ENCODE assay signal across 1 cellular context in genomic region chr13:51823861-51824260, GRCh38.
TF ChIP-seq lines count a peak whose summit lies in the region.

No MANE protein-coding gene starts in this region.

TF ChIP-seq in SK-N-SH treated with all-trans-retinoic acid at 6 μM for 48 hours, 23 proteins besides CTCF, POLR2A, EP300 and RAD21 (continued from another document):
- TF ChIP-seq CSRNP3 (CRISPR knock-in tag; IDR thresholded peaks at IDR 0.05), result no peak
- no peak; the same call in 1 of the 2 replicates for TF ChIP-seq TCF4 (CRISPR knock-in tag; IDR thresholded peaks at IDR 0.05; ENCODE audit: borderline replicate concordance)
- no peak for TF ChIP-seq SNAI2 (CRISPR knock-in tag; IDR thresholded peaks at IDR 0.05)
- no peak for TF ChIP-seq ISL1 (CRISPR knock-in tag; IDR thresholded peaks at IDR 0.05)
